In the genomic region with DNA sequence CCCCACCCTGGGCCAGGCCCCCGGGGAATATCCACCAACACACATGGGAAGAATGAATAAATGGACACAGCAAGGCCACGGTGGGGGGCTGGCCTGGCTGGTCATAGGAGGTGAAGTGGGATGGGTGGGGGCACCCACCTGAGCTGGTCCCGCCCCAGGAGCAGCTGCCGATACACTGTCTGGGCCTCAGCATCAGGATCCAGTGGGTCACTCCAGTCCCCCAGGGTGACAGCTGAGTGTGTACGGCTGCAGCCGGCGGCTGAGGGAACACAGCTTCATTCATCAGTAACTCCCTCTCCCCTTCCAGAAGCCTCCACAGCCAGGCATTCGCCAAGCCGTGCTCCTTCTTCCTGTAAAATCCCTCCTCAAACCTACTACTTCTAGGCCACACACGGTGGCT, we compare ENCODE assay signal across 28 cellular contexts. TPM values are rescaled to one million over a fixed set of nuclear protein-coding genes. Genes with fewer than 3 reads are reported as not detected.
"Had no signal": no experiment of that assay in that cellular context is flagged by ENCODE, and none has a peak within 500 bp of the region (broad histone marks: within the 10 kb centered on the region; RNA-seq: fewer than 3 reads in every experiment).

No MANE protein-coding gene starts in this region.

- H3K27me3 ChIP-seq: colonic mucosa, right atrium auricular region had no signal

- H3K4me2 ChIP-seq: neural progenitor cell had no signal

- H3K9me3 Mint-ChIP-seq: endodermal cell; memory B cell; mesothelial cell of epicardium; natural killer cell treated with Interleukin-12 subunit alpha and Interleukin-12 subunit beta and Interleukin-15 and Interleukin-18, amount 100 ng/mL, for 72 hours; neural progenitor cell had no signal

- ATAC-seq: heart left ventricle; left lobe of liver; lower lobe of right lung; natural killer cell treated with Interleukin-12 subunit alpha and Interleukin-12 subunit beta and Interleukin-15 and Interleukin-18, amount 100 ng/mL, for 72 hours had no signal

- DNase-seq: colonic mucosa; dermis blood vessel endothelial cell; endodermal cell; heart left ventricle; hippocampal formation; lower lobe of right lung; occipital lobe; sigmoid colon; stimulated activated CD4-positive, alpha-beta T cell treated with anti-CD3 and anti-CD28 coated beads, Interleukin-2, amount 100 ng/mL, for 24 hours; stimulated activated CD4-positive, alpha-beta T cell treated with anti-CD3 and anti-CD28 coated beads, Interleukin-4, amount 100 ng/mL, for 4 hours; stimulated activated naive CD4-positive, alpha-beta T cell; stomach; trophoblast cell had no signal

- H3K4me3 ChIP-seq: colonic mucosa, heart left ventricle, lower lobe of right lung, neural progenitor cell, right atrium auricular region, sigmoid colon, skin epidermis, stomach, thoracic aorta had no signal

- H3K27ac Mint-ChIP-seq: endodermal cell; memory B cell; mesothelial cell of epicardium; natural killer cell treated with Interleukin-12 subunit alpha and Interleukin-12 subunit beta and Interleukin-15 and Interleukin-18, amount 100 ng/mL, for 72 hours; neural progenitor cell had no signal

- H3K4me3 Mint-ChIP-seq: endodermal cell; memory B cell; mesothelial cell of epicardium; natural killer cell treated with Interleukin-12 subunit alpha and Interleukin-12 subunit beta and Interleukin-15 and Interleukin-18, amount 100 ng/mL, for 72 hours; neural progenitor cell had no signal

- H3K9me3 ChIP-seq: colonic mucosa, heart left ventricle, lower lobe of right lung, right atrium auricular region, sigmoid colon, stomach, thoracic aorta had no signal

- H3K4me1 ChIP-seq: colonic mucosa had no signal

- H2AFZ ChIP-seq: neural progenitor cell had no signal

- H3K36me3 Mint-ChIP-seq: memory B cell; mesothelial cell of epicardium; natural killer cell treated with Interleukin-12 subunit alpha and Interleukin-12 subunit beta and Interleukin-15 and Interleukin-18, amount 100 ng/mL, for 72 hours; neural progenitor cell had no signal

- H3K27ac ChIP-seq: colonic mucosa, heart left ventricle, lower lobe of right lung, neural progenitor cell, right atrium auricular region, sigmoid colon, skin epidermis, stomach, thoracic aorta had no signal

- H3K4me1 Mint-ChIP-seq: mesothelial cell of epicardium had no signal

- H3K36me3 ChIP-seq: colonic mucosa, heart left ventricle, lower lobe of right lung, neural progenitor cell, right atrium auricular region, sigmoid colon, thoracic aorta had no signal

- H3K9ac ChIP-seq: neural progenitor cell had no signal

RNA-seq across cellular contexts. Expression of a gene that starts 33.8 kb away (rescaled TPM):
- total RNA-seq: endothelial cell of umbilical vein; fibroblast of lung; glomerular endothelial cell; heart left ventricle; myocyte; natural killer cell treated with Interleukin-12 subunit alpha and Interleukin-12 subunit beta and Interleukin-15 and Interleukin-18, amount 100 ng/mL, for 72 hours; right atrium auricular region had no signal
- polyA plus RNA-seq: endothelial cell of umbilical vein, fibroblast of lung, heart left ventricle had no signal

RNA-seq across cellular contexts. Expression of a gene that starts 45.2 kb away (rescaled TPM):
- total RNA-seq: fibroblast of lung had no signal
- polyA plus RNA-seq: fibroblast of lung had no signal

RNA-seq across cellular contexts. Expression of a gene that starts 47.8 kb away (rescaled TPM):
- total RNA-seq: dermis blood vessel endothelial cell, endodermal cell, endothelial cell of umbilical vein, fibroblast of lung, frontal cortex, glomerular endothelial cell, heart left ventricle, left lobe of liver, mesothelial cell of epicardium, mucosa of gallbladder, myocyte, right atrium auricular region, sigmoid colon, thoracic aorta, urinary bladder had no signal
- polyA plus RNA-seq: endothelial cell of umbilical vein, fibroblast of lung had no signal
